ENCODE assay signal across 1 cellular context in the genomic region with DNA sequence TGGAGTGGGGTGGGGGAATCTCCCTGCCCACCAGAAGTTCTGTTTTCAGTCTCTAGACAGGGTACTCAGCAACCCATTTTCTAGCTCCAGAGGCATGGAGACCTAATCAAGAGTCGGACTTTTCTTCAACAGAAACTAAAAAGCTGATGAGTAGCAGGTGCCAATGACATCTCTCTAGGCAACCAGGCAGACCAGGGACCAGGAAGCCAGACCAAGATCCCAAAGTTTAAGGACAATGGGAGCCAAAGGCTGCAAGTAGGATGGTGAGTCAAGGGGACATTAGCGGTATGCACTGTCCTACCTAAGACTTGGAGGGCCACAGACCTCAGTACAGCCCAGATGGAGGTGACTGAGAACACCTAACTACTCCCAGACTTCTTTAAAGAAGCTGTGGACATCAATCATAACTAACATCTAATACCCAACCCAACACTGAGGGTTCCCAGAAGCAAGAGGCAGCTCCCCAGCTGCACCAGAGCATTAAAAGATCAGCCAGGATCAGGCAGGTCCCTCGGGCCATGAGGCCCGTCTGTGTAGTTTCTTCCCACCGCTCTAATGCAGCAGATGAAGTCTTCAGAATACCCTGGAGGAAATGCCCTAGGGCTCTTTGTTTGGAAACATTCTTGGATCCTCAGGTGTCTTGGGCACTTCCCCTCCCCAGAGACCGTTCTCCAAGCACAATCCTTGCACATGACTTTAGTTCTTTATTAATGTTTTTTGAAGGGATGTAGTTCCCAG.
TF ChIP-seq lines count a peak whose summit lies in the region.

No MANE protein-coding gene starts in this region.

TF ChIP-seq in K562, 482 proteins besides CTCF, POLR2A, EP300 and RAD21:
- TF ChIP-seq NFRKB (IDR thresholded peaks at IDR 0.05; ENCODE audit: low read depth) (no peak), KDM5B (IDR thresholded peaks at IDR 0.05; ENCODE audit: insufficient replicate concordance, low read depth, low read length) (peak; percentile 49), CEBPG (CRISPR knock-in tag; IDR thresholded peaks at IDR 0.05) (no peak), CEBPG (tag; conservative IDR thresholded peaks at IDR 0.05 in 1 of 2, IDR thresholded peaks at IDR 0.05 in 1 of 2) (no peak)
